Comparison of ENCODE assay signal across 2 cellular contexts in genomic region chrX:107978707-107979307, GRCh38.
A peak's percentile ranks its signal among the peaks of the same experiment; 100 is the strongest.
TF ChIP-seq lines count a peak whose summit lies in the region.

No MANE protein-coding gene starts in this region.

TF ChIP-seq in IMR-90, 13 proteins besides CTCF, POLR2A, EP300 and RAD21:
- TF ChIP-seq RFX5 (IDR thresholded peaks at IDR 0.05; ENCODE audit: low read depth, low read length) (no peak), BHLHE40 (IDR thresholded peaks at IDR 0.05; ENCODE audit: low read depth, low read length) (no peak), RCOR1 (IDR thresholded peaks at IDR 0.05; ENCODE audit: insufficient replicate concordance, low read length) (no peak), MAFK (IDR thresholded peaks at IDR 0.05; ENCODE audit: low read depth, low read length) (no peak), CHD1 (IDR thresholded peaks at IDR 0.05; ENCODE audit: low read depth, low read length) (no peak), MAZ (IDR thresholded peaks at IDR 0.05; ENCODE audit: borderline replicate concordance, low read depth, low read length) (no peak), FOS (IDR thresholded peaks at IDR 0.05; ENCODE audit: low read depth, low read length) (no peak), CEBPB (IDR thresholded peaks at IDR 0.05; ENCODE audit: low read depth, low read length) (no peak), ELK1 (IDR thresholded peaks at IDR 0.05; ENCODE audit: borderline replicate concordance, low read depth, low read length) (no peak), NFE2L2 (IDR thresholded peaks at IDR 0.05; ENCODE audit: low read depth, low read length) (no peak), MXI1 (IDR thresholded peaks at IDR 0.05; ENCODE audit: borderline replicate concordance, low read depth, low read length) (no peak), SMC3 (IDR thresholded peaks at IDR 0.05; ENCODE audit: low read depth, low read length) (no peak), USF2 (IDR thresholded peaks at IDR 0.05; ENCODE audit: low read depth, low read length) (no peak)

TF ChIP-seq in K562, 482 proteins besides CTCF, POLR2A, EP300 and RAD21:
- TF ChIP-seq CCNT2 (IDR thresholded peaks at IDR 0.05; ENCODE audit: borderline replicate concordance, extremely low read depth, insufficient read length, low read depth, low read length) (no peak), HNRNPLL (IDR thresholded peaks at IDR 0.05; ENCODE audit: low read depth, low read length, poor library complexity, severe bottlenecking) (no peak), SMC3 (conservative IDR thresholded peaks at IDR 0.05; ENCODE audit: insufficient read depth, low read depth, low read length) (0 out of 2 replicates have a peak, but pooled peaks have one; percentile 19)
